ENCODE assay signal across 8 cellular contexts in genomic region chr10:14952851-14953451, GRCh38. TPM values are rescaled to one million over a fixed set of nuclear protein-coding genes. Genes with fewer than 3 reads are reported as not detected.
DNase-seq lines count a peak whose midpoint lies in the region; ATAC-seq and TF ChIP-seq lines count a peak whose summit lies in the region.

No MANE protein-coding gene starts in this region.

- DNase-seq in COLO668 (lab: John Stamatoyannopoulos, UW; ENCODE audit: unreplicated experiment) (peak; percentile 9), MM.1S (no peak), choroid plexus epithelial cell (ENCODE audit: low read depth) (peak; percentile 25), NCI-H2081 treated with DMSO at 0.1 percent for 48 hours (lab: John Stamatoyannopoulos, UW) (no peak), G401 (ENCODE audit: low spot score) (no peak), NCI-H510A treated with DMSO at 0.1 percent for 48 hours (lab: John Stamatoyannopoulos, UW) (no peak)
- peak in 3 of 9 donors; percentile 6 to 20 (median 8) for DNase-seq in naive thymus-derived CD4-positive, alpha-beta T cell

- ATAC-seq in naive thymus-derived CD4-positive, alpha-beta T cell, result no peak
- ATAC-seq in HG02623 (IDR thresholded peaks at IDR 0.05; ENCODE audit: unreplicated experiment), result no peak

- H3K27me3 Mint-ChIP-seq in naive thymus-derived CD4-positive, alpha-beta T cell, result no peaks in the 10 kb centered on the region

- H3K36me3 Mint-ChIP-seq in naive thymus-derived CD4-positive, alpha-beta T cell, result peaks cover 0 to 22% (median 5%) of the 10 kb centered on the region in 5 donors

- H3K79me2 ChIP-seq in MM.1S (ENCODE audit: low read length), result peaks cover 57% of the 10 kb centered on the region

- H3K27ac Mint-ChIP-seq in naive thymus-derived CD4-positive, alpha-beta T cell, result peak overlapping the region; percentile 91 to 97 (median 96)

- peak overlapping the region; percentile 94 for H3K4me2 ChIP-seq in MM.1S (ENCODE audit: low read depth, low read length)

- peak overlapping the region; percentile 71; the same call in 1 of the 2 replicates for H2AFZ ChIP-seq in MM.1S (ENCODE audit: low read length)

- H3K27ac ChIP-seq in MM.1S (ENCODE audit: low read length), result peak overlapping the region; percentile 99
- H3K27ac ChIP-seq in naive thymus-derived CD4-positive, alpha-beta T cell (ENCODE audit: low read depth, low read length), result peak overlapping the region; percentile 78

- CTCF ChIA-PET in naive thymus-derived CD4-positive, alpha-beta T cell (lab: Charles Lee), result interaction anchor here (0.5 to 0.9 kb wide), 3 partner anchors 19 to 1369 kb away, joined by 3 to 4 read pairs (median 3); no protein-coding TSS in a partner anchor

- H3K9me2 ChIP-seq in MM.1S (replicated peaks; ENCODE audit: insufficient read depth, low read length), result no peaks in the 10 kb centered on the region

- peak overlapping the region; percentile 79 for H3K4me3 ChIP-seq in MM.1S (ENCODE audit: low read length)
- H3K4me3 ChIP-seq in choroid plexus epithelial cell (ENCODE audit: low read depth, low read length), result peak overlapping the region; percentile 85
- H3K4me3 ChIP-seq in naive thymus-derived CD4-positive, alpha-beta T cell (ENCODE audit: low read length), result peak overlapping the region; percentile 97

- peaks cover 31 to 69% (median 60%) of the 10 kb centered on the region in 7 donors for H3K4me1 Mint-ChIP-seq in naive thymus-derived CD4-positive, alpha-beta T cell

- H3K4me3 Mint-ChIP-seq in naive thymus-derived CD4-positive, alpha-beta T cell, result peak overlapping the region; percentile 89 to 96 (median 92)

- H3K9me3 ChIP-seq in MM.1S (replicated peaks; ENCODE audit: insufficient read depth, low read length), result no peaks in the 10 kb centered on the region
- H3K9me3 ChIP-seq in naive thymus-derived CD4-positive, alpha-beta T cell (ENCODE audit: control insufficient read depth in 2 of 3, low read length in 3 of 3), result no peaks in the 10 kb centered on the region

- H3K4me1 ChIP-seq in MM.1S (ENCODE audit: low read length), result peaks cover 30% of the 10 kb centered on the region
- H3K4me1 ChIP-seq in naive thymus-derived CD4-positive, alpha-beta T cell (ENCODE audit: control insufficient read depth in 2 of 2, insufficient read depth in 2 of 2, low read length in 2 of 2), result peaks cover 26 to 28% of the 10 kb centered on the region in 2 donors

- TF ChIP-seq CTCF in MM.1S (IDR thresholded peaks at IDR 0.05; ENCODE audit: low read length) (no peak), choroid plexus epithelial cell (conservative IDR thresholded peaks at IDR 0.05; ENCODE audit: low read depth, low read length) (no peak)

- peaks cover 26% of the 10 kb centered on the region for H3F3A ChIP-seq in MM.1S (ENCODE audit: insufficient read depth, low read length)

- no peaks in the 10 kb centered on the region for H3K27me3 ChIP-seq in MM.1S (replicated peaks; ENCODE audit: insufficient read depth, low read length)
- H3K27me3 ChIP-seq in naive thymus-derived CD4-positive, alpha-beta T cell (ENCODE audit: control insufficient read depth in 2 of 2, insufficient read depth in 2 of 2, low read length in 2 of 2), result no peaks in the 10 kb centered on the region

- intact Hi-C loops in naive thymus-derived CD4-positive, alpha-beta T cell (cut with micrococcal nuclease), result loop anchor here (5.0 to 10.0 kb wide), 7 partner anchors 306 to 1862 kb away; partner anchors contain the start of genes PRPF18 (in 1 of the 2), RSU1 (in 1 of the 2) and SEPHS1 (in 1 of the 2)

- peak overlapping the region; percentile 94 for H3K9ac ChIP-seq in MM.1S (ENCODE audit: low read length)

- H3K36me3 ChIP-seq in MM.1S (replicated peaks; ENCODE audit: insufficient read depth, low read length), result no peaks in the 10 kb centered on the region; the same call in 1 of the 2 replicates
- H3K36me3 ChIP-seq in naive thymus-derived CD4-positive, alpha-beta T cell (ENCODE audit: control insufficient read depth in 2 of 3, insufficient read depth in 3 of 3, low read length in 3 of 3), result peaks cover 0 to 14% (median 4%) of the 10 kb centered on the region in 3 experiments

- in situ Hi-C loops in G401 (cut with HindIII; ENCODE audit: low sequenced_read_pairs), result no loop called here

- no peaks in the 10 kb centered on the region for H4K20me1 ChIP-seq in MM.1S (ENCODE audit: insufficient read depth, low read length)

- POLR2A ChIA-PET in naive thymus-derived CD4-positive, alpha-beta T cell (lab: Charles Lee), result interaction anchor here (0.7 kb wide), 2 partner anchors 115 to 1359 kb away, joined by 4 to 6 read pairs; partner anchors contain the start of genes CDNF, HSPA14 and MSANTD7

- no peaks in the 10 kb centered on the region for H3K9me3 Mint-ChIP-seq in naive thymus-derived CD4-positive, alpha-beta T cell

RNA-seq across cellular contexts. Expression of gene DCLRE1C, which starts 0.9 kb away (rescaled TPM):
- total RNA-seq in naive thymus-derived CD4-positive, alpha-beta T cell, result 10 to 100 TPM; 16.4 to 38.7 (median 24.2) TPM
- 10 to 100 TPM; 18.1 to 32.1 TPM for polyA plus RNA-seq in naive thymus-derived CD4-positive, alpha-beta T cell
- total RNA-seq in G401 (2014; rRNA removed; shearing (Covaris generic)), result 6.6 and 10.8 TPM in 2 replicates

RNA-seq across cellular contexts. Expression of gene MEIG1, which starts 6.2 kb away (rescaled TPM):
- 1 to 10 TPM in 2 of 5 experiments, not detected in 3; 1.2 to 1.9 TPM for total RNA-seq in naive thymus-derived CD4-positive, alpha-beta T cell
- polyA plus RNA-seq in naive thymus-derived CD4-positive, alpha-beta T cell, result 1 to 10 TPM in 1 of 2 donors, not detected in 1; 1.3 TPM
- total RNA-seq in G401 (2014; rRNA removed; shearing (Covaris generic)), result not detected in 2 replicates

Comparison
In these comparisons a context has a peak if more than half of its experiments do, and no peak if none do; other contexts are left out.
1. DNase-seq: peak in COLO668 (single experiment) and choroid plexus epithelial cell (single experiment); none in MM.1S (single experiment), NCI-H2081 treated with DMSO at 0.1 percent for 48 hours (single experiment), G401 (single experiment) and NCI-H510A treated with DMSO at 0.1 percent for 48 hours (single experiment).
2. Peak in every context shown above with its lines, with median percentiles within 50 percentile points of each other: H3K4me3 ChIP-seq.